ENCODE assay signal across 13 cellular contexts in the genomic region with DNA sequence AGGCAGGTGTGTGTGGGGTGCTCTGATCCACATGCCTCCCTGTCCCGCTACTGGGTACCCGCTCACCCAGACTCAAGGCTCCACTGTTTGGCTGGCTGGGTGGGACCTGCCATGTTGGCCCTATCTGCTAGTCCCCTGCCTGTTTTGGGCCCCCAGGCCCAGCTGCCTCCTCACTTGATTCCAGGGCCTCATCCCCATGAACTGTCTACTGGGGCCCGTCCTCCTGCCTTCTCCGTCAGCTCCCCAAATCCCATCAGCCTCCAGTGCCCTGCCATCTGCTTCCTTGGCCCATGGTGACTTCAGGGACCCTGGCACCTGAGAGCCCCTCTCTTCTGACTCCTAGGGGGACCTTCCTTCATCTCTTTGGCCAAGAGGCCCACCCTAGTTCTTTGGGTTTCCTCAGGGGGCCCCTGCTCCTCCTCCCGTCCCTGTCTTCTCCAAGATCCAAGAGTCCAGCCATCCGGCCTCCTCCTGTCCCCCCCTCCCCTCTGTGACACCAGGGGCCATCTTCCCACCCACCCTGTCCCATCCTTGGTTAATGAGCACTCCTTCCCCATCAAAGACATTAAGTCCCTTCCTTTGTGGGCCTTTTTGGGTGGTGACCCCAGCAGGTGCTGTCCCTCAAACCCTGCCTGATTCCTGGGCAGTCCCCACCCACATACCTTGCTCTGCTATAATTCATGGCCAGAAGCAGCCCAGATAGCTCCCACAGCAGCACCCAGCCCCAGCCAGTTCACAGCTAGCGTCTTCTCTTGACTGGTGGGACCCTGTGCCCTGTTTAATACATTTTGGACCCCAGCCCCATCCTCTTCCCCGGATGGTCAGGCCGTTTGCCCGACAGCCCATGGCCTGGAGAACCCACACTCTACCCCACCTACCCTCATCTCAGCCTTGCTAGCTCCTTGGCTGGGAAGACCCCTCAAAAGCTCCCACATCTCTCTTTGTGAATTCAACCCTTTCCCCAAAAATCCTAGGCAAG. TPM values are rescaled to one million over a fixed set of nuclear protein-coding genes. Genes with fewer than 3 reads are reported as not detected.
DNase-seq lines count a peak whose midpoint lies in the region; ATAC-seq and TF ChIP-seq lines count a peak whose summit lies in the region.
"Had no signal": no experiment of that assay in that cellular context is flagged by ENCODE, and none has a peak within 500 bp of the region (broad histone marks: within the 10 kb centered on the region; RNA-seq: fewer than 3 reads in every experiment).

No MANE protein-coding gene starts in this region.

- CTCF ChIA-PET in activated CD8-positive, alpha-beta memory T cell treated with anti-CD3 and anti-CD28 coated beads, Interleukin-2, amount 10 ng/mL, durations not matched to agents 7 days and 5 days (lab: Charles Lee), result interaction anchor here (1.1 to 5.5 kb wide), 4 partner anchors 10 to 509 kb away, joined by 3 to 74 read pairs (median 4); no protein-coding TSS in a partner anchor

- no peaks in the 10 kb centered on the region for H3K9me3 ChIP-seq in T-helper 17 cell (ENCODE audit: control insufficient read depth, low read length, poor library complexity, severe bottlenecking)
- H3K9me3 ChIP-seq: SJSA1 had no signal

- H3K27ac ChIP-seq in brain microvascular endothelial cell, result no peak overlapping the region
- H3K27ac ChIP-seq: SJSA1 had no signal

- peaks cover 7% of the 10 kb centered on the region for H3K36me3 ChIP-seq in brain microvascular endothelial cell (replicated peaks)

- H3K9me3 Mint-ChIP-seq in activated CD8-positive, alpha-beta memory T cell treated with anti-CD3 and anti-CD28 coated beads, Interleukin-2, amount 10 ng/mL, durations not matched to agents 7 days and 5 days (ENCODE audit: low read depth), result no peaks in the 10 kb centered on the region

- peaks cover 8% of the 10 kb centered on the region for H3K36me3 Mint-ChIP-seq in activated CD8-positive, alpha-beta memory T cell treated with anti-CD3 and anti-CD28 coated beads, Interleukin-2, amount 10 ng/mL, durations not matched to agents 7 days and 5 days
- no peaks in the 10 kb centered on the region for H3K36me3 Mint-ChIP-seq in T-helper 17 cell (ENCODE audit: low read depth)

- no peaks in the 10 kb centered on the region for H3K27me3 Mint-ChIP-seq in activated CD8-positive, alpha-beta memory T cell treated with anti-CD3 and anti-CD28 coated beads, Interleukin-2, amount 10 ng/mL, durations not matched to agents 7 days and 5 days
- no peaks in the 10 kb centered on the region for H3K27me3 Mint-ChIP-seq in T-helper 17 cell

- H3K4me1 Mint-ChIP-seq in activated CD8-positive, alpha-beta memory T cell treated with anti-CD3 and anti-CD28 coated beads, Interleukin-2, amount 10 ng/mL, durations not matched to agents 7 days and 5 days, result peaks cover 23% of the 10 kb centered on the region
- H3K4me1 Mint-ChIP-seq in T-helper 17 cell, result peaks cover 21% of the 10 kb centered on the region

- H3K4me3 Mint-ChIP-seq in activated CD8-positive, alpha-beta memory T cell treated with anti-CD3 and anti-CD28 coated beads, Interleukin-2, amount 10 ng/mL, durations not matched to agents 7 days and 5 days, result peak overlapping the region; percentile 17
- H3K4me3 Mint-ChIP-seq in T-helper 17 cell, result peak overlapping the region; percentile 85

- no peak overlapping the region for H3K27ac Mint-ChIP-seq in activated CD8-positive, alpha-beta memory T cell treated with anti-CD3 and anti-CD28 coated beads, Interleukin-2, amount 10 ng/mL, durations not matched to agents 7 days and 5 days
- H3K27ac Mint-ChIP-seq in T-helper 17 cell, result peak overlapping the region; percentile 61

- TF ChIP-seq CTCF in fibroblast of villous mesenchyme (IDR thresholded peaks at IDR 0.05; ENCODE audit: insufficient read depth, low read depth, low read length), result no peak
- no peak for TF ChIP-seq CTCF in brain microvascular endothelial cell (IDR thresholded peaks at IDR 0.05; ENCODE audit: low read depth, low read length, missing control alignments)

- no peak for TF ChIP-seq POLR2A in GM18505 (IDR thresholded peaks at IDR 0.05; ENCODE audit: borderline replicate concordance, extremely low read depth, insufficient read depth, insufficient read length)

- in situ Hi-C loops in brain microvascular endothelial cell (cut with HindIII; ENCODE audit: low pct_ligation_motif_present, low sequenced_read_pairs), result no loop called here

- H3K4me3 ChIP-seq in fibroblast of villous mesenchyme (ENCODE audit: low read depth, low read length) (peak overlapping the region; percentile 84), brain microvascular endothelial cell (ENCODE audit: low read depth, low read length) (no peak overlapping the region)
- H3K4me3 ChIP-seq: SJSA1 had no signal

- no peaks in the 10 kb centered on the region for H3K27me3 ChIP-seq in brain microvascular endothelial cell (replicated peaks)
- H3K27me3 ChIP-seq: SJSA1 had no signal

- ATAC-seq in activated CD8-positive, alpha-beta memory T cell treated with anti-CD3 and anti-CD28 coated beads, Interleukin-2, amount 10 ng/mL, durations not matched to agents 7 days and 5 days, result no peak
- ATAC-seq in T-helper 17 cell, result no peak
- ATAC-seq in stimulated activated naive CD8-positive, alpha-beta T cell treated with anti-CD3 and anti-CD28 coated beads, Interleukin-15, Interleukin-2, amounts not matched to agents 100 U/mL and 50 U/mL, for 24 hours, result no peak
- no peak for ATAC-seq in GM18505 (IDR thresholded peaks at IDR 0.05; ENCODE audit: unreplicated experiment)

- no peak for DNase-seq in activated CD8-positive, alpha-beta memory T cell treated with anti-CD3 and anti-CD28 coated beads, Interleukin-2, amount 10 ng/mL, durations not matched to agents 7 days and 5 days
- no peak for DNase-seq in activated CD8-positive, alpha-beta memory T cell treated with anti-CD3 and anti-CD28 coated beads, Interleukin-2, amount 50 U/mL, for 4 hours
- DNase-seq in T-helper 17 cell (no peak), fibroblast of villous mesenchyme (ENCODE audit: low read depth) (no peak), CD1c-positive myeloid dendritic cell (ENCODE audit: extremely low spot score) (no peak), brain microvascular endothelial cell (no peak)
- peak; percentile 66 for DNase-seq in stimulated activated naive CD8-positive, alpha-beta T cell treated with anti-CD3 and anti-CD28 coated beads, Interleukin-15, Interleukin-2, amounts not matched to agents 100 U/mL and 50 U/mL, for 24 hours
- DNase-seq: activated CD8-positive, alpha-beta memory T cell treated with anti-CD3 and anti-CD28 coated beads, Interleukin-2, amount 50 U/mL, for 48 hours; cortex of kidney; NCI-H446; nucleus accumbens had no signal

RNA-seq across cellular contexts. Expression of gene CCDC106, which starts 1.9 kb away (rescaled TPM):
- total RNA-seq in activated CD8-positive, alpha-beta memory T cell treated with anti-CD3 and anti-CD28 coated beads, Interleukin-2, amount 10 ng/mL, durations not matched to agents 7 days and 5 days, result 1 to 10 TPM; 5.9 TPM
- 1 to 10 TPM; 1.1 to 1.6 TPM for total RNA-seq in T-helper 17 cell
- total RNA-seq in fibroblast of villous mesenchyme, result 7.8 and 9.0 TPM in 2 replicates

RNA-seq across cellular contexts. Expression of gene U2AF2, which starts 5.0 kb away (rescaled TPM):
- 100 to 1,000 TPM; 284 to 324 TPM for total RNA-seq in activated CD8-positive, alpha-beta memory T cell treated with anti-CD3 and anti-CD28 coated beads, Interleukin-2, amount 10 ng/mL, durations not matched to agents 7 days and 5 days
- total RNA-seq in T-helper 17 cell (100 to 1,000 TPM; 248 to 258 TPM), fibroblast of villous mesenchyme (99.9 and 111 TPM in 2 replicates)

RNA-seq across cellular contexts. Expression of gene ZNF581, which starts 6.4 kb away (rescaled TPM):
- total RNA-seq in activated CD8-positive, alpha-beta memory T cell treated with anti-CD3 and anti-CD28 coated beads, Interleukin-2, amount 10 ng/mL, durations not matched to agents 7 days and 5 days, result 10 to 100 TPM; 23.7 to 25.4 TPM
- total RNA-seq in T-helper 17 cell (10 to 100 TPM; 24.7 to 26.3 TPM), fibroblast of villous mesenchyme (11.0 and 13.0 TPM in 2 replicates)

RNA-seq across cellular contexts. Expression of gene ZNF580, which starts 9.1 kb away (rescaled TPM):
- total RNA-seq in activated CD8-positive, alpha-beta memory T cell treated with anti-CD3 and anti-CD28 coated beads, Interleukin-2, amount 10 ng/mL, durations not matched to agents 7 days and 5 days, result 10 to 100 TPM; 33.1 to 33.7 TPM
- total RNA-seq in T-helper 17 cell (10 to 100 TPM; 40.3 to 41.8 TPM), fibroblast of villous mesenchyme (5.5 and 5.6 TPM in 2 replicates)

RNA-seq across cellular contexts. Expression of gene EPN1, which starts 25.2 kb away (rescaled TPM):
- 10 to 100 TPM; 55.7 to 63.7 TPM for total RNA-seq in activated CD8-positive, alpha-beta memory T cell treated with anti-CD3 and anti-CD28 coated beads, Interleukin-2, amount 10 ng/mL, durations not matched to agents 7 days and 5 days
- total RNA-seq in T-helper 17 cell (10 to 100 TPM; 42.5 to 44.1 TPM), fibroblast of villous mesenchyme (17.7 and 31.2 TPM in 2 replicates)
